ENCODE assay signal across 8 cellular contexts in the genomic region with DNA sequence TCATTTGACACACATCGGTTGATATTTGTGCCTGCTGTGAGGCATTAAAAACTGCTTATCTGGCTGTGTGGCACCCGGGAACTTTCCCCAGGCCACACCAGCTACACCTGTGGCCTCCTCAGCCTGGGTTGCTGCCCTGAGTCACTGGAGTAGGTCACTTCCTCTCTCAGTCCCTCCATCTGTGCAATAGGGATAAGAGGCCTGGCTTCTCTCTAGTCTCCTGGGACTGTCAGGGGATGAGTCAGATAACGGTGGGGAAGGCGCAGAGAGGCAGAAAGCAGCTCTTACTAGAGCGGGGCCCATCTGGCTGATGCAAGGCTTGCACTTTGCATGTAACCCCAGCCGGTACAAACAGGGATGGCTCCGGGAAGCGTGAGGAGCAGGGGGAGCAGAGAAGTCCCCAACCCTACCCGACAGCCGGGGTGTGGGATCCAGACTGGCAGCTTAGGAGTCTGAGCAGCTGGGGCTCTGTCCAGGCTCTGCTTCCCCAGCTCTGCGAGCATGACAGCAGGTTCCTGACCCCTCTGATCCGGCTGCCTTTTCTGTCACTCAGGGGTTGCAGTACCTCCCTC. TPM values are rescaled to one million over a fixed set of nuclear protein-coding genes. Genes with fewer than 3 reads are reported as not detected.
DNase-seq lines count a peak whose midpoint lies in the region; ATAC-seq and TF ChIP-seq lines count a peak whose summit lies in the region.

No MANE protein-coding gene starts in this region.

- H3K27me3 Mint-ChIP-seq in activated CD4-positive, alpha-beta memory T cell treated with anti-CD3 and anti-CD28 coated beads for 36 hours: no peaks in the 10 kb centered on the region

- POLR2A ChIA-PET in activated CD4-positive, alpha-beta memory T cell treated with anti-CD3 and anti-CD28 coated beads for 36 hours (lab: Charles Lee): interaction anchor here (0.8 to 9.4 kb wide), 14 partner anchors 9 to 232 kb away, joined by 3 to 219 read pairs (median 22); partner anchors contain the start of genes ANAPC16, ASCC1, DDIT4 and SPOCK2

- CTCF ChIA-PET in activated CD4-positive, alpha-beta memory T cell treated with anti-CD3 and anti-CD28 coated beads for 36 hours (lab: Charles Lee): interaction anchor here (0.7 to 6.3 kb wide), 13 partner anchors 12 to 98 kb away, joined by 3 to 67 read pairs (median 4); partner anchors contain the start of gene DDIT4

- H3K9me3 Mint-ChIP-seq in activated CD4-positive, alpha-beta memory T cell treated with anti-CD3 and anti-CD28 coated beads for 36 hours: no peaks in the 10 kb centered on the region

- H3K27me3 ChIP-seq in endocrine pancreas (ENCODE audit: control insufficient read depth, insufficient read depth, low read length) (no peaks in the 10 kb centered on the region), muscle layer of duodenum (ENCODE audit: low read depth, low read length) (no peaks in the 10 kb centered on the region), thoracic aorta (replicated peaks; ENCODE audit: insufficient read depth) (no peaks in the 10 kb centered on the region)

- no peaks in the 10 kb centered on the region for H3K36me3 ChIP-seq in endocrine pancreas (ENCODE audit: control insufficient read depth, insufficient read depth, low read length)
- peaks cover 0 to 3% of the 10 kb centered on the region in 2 donors for H3K36me3 ChIP-seq in muscle layer of duodenum (ENCODE audit: control insufficient read depth in 1 of 2, insufficient read depth in 2 of 2, low read length in 2 of 2)
- no peaks in the 10 kb centered on the region for H3K36me3 ChIP-seq in thoracic aorta

- DNase-seq in COLO829 (ENCODE audit: low spot score) (peak; percentile 74), NCI-H82 (lab: John Stamatoyannopoulos, UW) (peak; percentile 97), thoracic aorta (ENCODE audit: low spot score) (peak; percentile 63)
- DNase-seq in activated CD4-positive, alpha-beta memory T cell treated with anti-CD3 and anti-CD28 coated beads for 36 hours: peak; percentile 91

- no peak overlapping the region for H3K4me3 ChIP-seq in endocrine pancreas (ENCODE audit: control insufficient read depth, insufficient read depth, low read length)
- peak overlapping the region in 1 of 2 donors; percentile 58 for H3K4me3 ChIP-seq in muscle layer of duodenum (ENCODE audit: low read depth in 1 of 2, low read length in 2 of 2)
- H3K4me3 ChIP-seq in thoracic aorta: no peak overlapping the region

- peak; percentile 56 for ATAC-seq in GM19397 (IDR thresholded peaks at IDR 0.05; ENCODE audit: unreplicated experiment)
- peak; percentile 58 for ATAC-seq in HG03442 (IDR thresholded peaks at IDR 0.05; ENCODE audit: unreplicated experiment)
- peak; percentile 44 for ATAC-seq in thoracic aorta (ENCODE audit: insufficient number of reproducible peaks, low FRiP score, low read depth)

- H3K4me1 ChIP-seq in endocrine pancreas (ENCODE audit: control insufficient read depth, insufficient read depth, low read length) (no peaks in the 10 kb centered on the region), muscle layer of duodenum (ENCODE audit: control insufficient read depth in 1 of 2, insufficient read depth in 2 of 2, low read length in 2 of 2) (peaks cover 21 to 39% of the 10 kb centered on the region in 2 donors), thoracic aorta (ENCODE audit: control insufficient read depth in 1 of 2, low read depth in 2 of 2) (peaks cover 40 to 53% of the 10 kb centered on the region in 2 donors)

- H3K9me3 ChIP-seq in endocrine pancreas (ENCODE audit: control insufficient read depth, low read length): no peaks in the 10 kb centered on the region
- no peaks in the 10 kb centered on the region for H3K9me3 ChIP-seq in muscle layer of duodenum (ENCODE audit: control insufficient read depth in 1 of 2, low read length in 2 of 2)
- no peaks in the 10 kb centered on the region for H3K9me3 ChIP-seq in thoracic aorta

- peaks cover 78% of the 10 kb centered on the region for H3K4me1 Mint-ChIP-seq in activated CD4-positive, alpha-beta memory T cell treated with anti-CD3 and anti-CD28 coated beads for 36 hours (ENCODE audit: low read depth)

- peak overlapping the region; percentile 80 for H3K9ac ChIP-seq in endocrine pancreas (ENCODE audit: control insufficient read depth, insufficient read depth, low read length)

- H3K27ac ChIP-seq in muscle layer of duodenum (ENCODE audit: low read length): peak overlapping the region; percentile 87
- H3K27ac ChIP-seq in thoracic aorta: peak overlapping the region; percentile 75 to 76

- H3K27ac Mint-ChIP-seq in activated CD4-positive, alpha-beta memory T cell treated with anti-CD3 and anti-CD28 coated beads for 36 hours: peak overlapping the region; percentile 100

- intact Hi-C loops in activated CD4-positive, alpha-beta memory T cell treated with anti-CD3 and anti-CD28 coated beads for 36 hours (cut with micrococcal nuclease): loop anchor here (1.0 to 2.0 kb wide), 6 partner anchors 11 to 59 kb away; partner anchors contain the start of gene DDIT4

- TF ChIP-seq CTCF in thoracic aorta (IDR thresholded peaks at IDR 0.05): no peak

- H3K36me3 Mint-ChIP-seq in activated CD4-positive, alpha-beta memory T cell treated with anti-CD3 and anti-CD28 coated beads for 36 hours: peaks cover 14% of the 10 kb centered on the region

- H3K4me3 Mint-ChIP-seq in activated CD4-positive, alpha-beta memory T cell treated with anti-CD3 and anti-CD28 coated beads for 36 hours: peak overlapping the region; percentile 85

RNA-seq across cellular contexts. Expression of gene DNAJB12, which starts 34.0 kb away (rescaled TPM):
- total RNA-seq in activated CD4-positive, alpha-beta memory T cell treated with anti-CD3 and anti-CD28 coated beads for 36 hours: 10 to 100 TPM; 18.9 to 19.8 TPM
- 10 to 100 TPM; 33.3 to 39.5 TPM for total RNA-seq in thoracic aorta

RNA-seq across cellular contexts. Expression of gene DDIT4, which starts 47.0 kb away (rescaled TPM):
- total RNA-seq in activated CD4-positive, alpha-beta memory T cell treated with anti-CD3 and anti-CD28 coated beads for 36 hours: 100 to 1,000 TPM; 637 TPM
- 100 to 1,000 TPM; 163 to 374 TPM for total RNA-seq in thoracic aorta
